2 cellular contexts compared by ENCODE assay signal in the genomic region with DNA sequence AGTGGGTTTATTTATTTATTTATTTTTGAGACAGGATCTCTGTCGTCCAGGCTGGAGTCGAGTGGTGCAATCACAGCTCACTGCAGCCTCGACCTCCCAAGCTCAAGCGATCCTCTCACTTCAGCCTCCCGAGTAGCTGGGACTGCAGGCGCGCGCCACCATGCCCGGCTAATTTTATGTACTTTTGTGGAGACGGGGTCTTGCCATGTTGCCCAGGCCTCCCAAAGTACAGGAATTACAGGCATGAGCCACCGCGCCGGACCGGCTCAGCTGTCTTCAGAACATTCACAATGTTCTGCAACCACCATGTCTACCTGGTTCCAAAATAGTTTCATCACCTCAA.
TF ChIP-seq lines count a peak whose summit lies in the region.

No MANE protein-coding gene starts in this region.

TF ChIP-seq in SK-N-SH, 30 proteins besides CTCF, POLR2A, EP300 and RAD21:
- TF ChIP-seq TCF12 (IDR thresholded peaks at IDR 0.05) (no peak), RCOR1 (IDR thresholded peaks at IDR 0.05; ENCODE audit: low read length) (no peak), TAF1 (IDR thresholded peaks at IDR 0.05; ENCODE audit: borderline replicate concordance, low read depth, low read length) (no peak), GATA2 (CRISPR knock-in tag; IDR thresholded peaks at IDR 0.05) (no peak), RFX5 (IDR thresholded peaks at IDR 0.05; ENCODE audit: low read length) (no peak), FOXM1 (IDR thresholded peaks at IDR 0.05; ENCODE audit: low read depth) (no peak), RXRA (IDR thresholded peaks at IDR 0.05; ENCODE audit: borderline replicate concordance, low read depth) (no peak), PBX3 (IDR thresholded peaks at IDR 0.05) (no peak), NRF1 (IDR thresholded peaks at IDR 0.05; ENCODE audit: low read depth, low read length) (no peak), ZBTB33 (IDR thresholded peaks at IDR 0.05; ENCODE audit: borderline replicate concordance, low read depth) (no peak)
- TF ChIP-seq, protein P1, sequence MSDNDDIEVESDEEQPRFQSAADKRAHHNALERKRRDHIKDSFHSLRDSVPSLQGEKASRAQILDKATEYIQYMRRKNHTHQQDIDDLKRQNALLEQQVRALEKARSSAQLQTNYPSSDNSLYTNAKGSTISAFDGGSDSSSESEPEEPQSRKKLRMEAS (IDR thresholded peaks at IDR 0.05; ENCODE audit: low read depth): no peak

TF ChIP-seq in SK-N-SH treated with all-trans-retinoic acid at 6 μM for 48 hours, 23 proteins besides CTCF, POLR2A, EP300 and RAD21:
- no peak for TF ChIP-seq ZC3H10 (CRISPR knock-in tag; IDR thresholded peaks at IDR 0.05)
- no peak for TF ChIP-seq ZNF565 (CRISPR knock-in tag; conservative IDR thresholded peaks at IDR 0.05; ENCODE audit: low read depth)
- TF ChIP-seq ARNTL (CRISPR knock-in tag; IDR thresholded peaks at IDR 0.05; ENCODE audit: borderline replicate concordance, low read depth): no peak
- no peak for TF ChIP-seq PPARA (CRISPR knock-in tag; IDR thresholded peaks at IDR 0.05; ENCODE audit: borderline replicate concordance)
- TF ChIP-seq POU6F1 (CRISPR knock-in tag; IDR thresholded peaks at IDR 0.05; ENCODE audit: borderline replicate concordance, low read depth): no peak
- no peak for TF ChIP-seq SNAI2 (CRISPR knock-in tag; IDR thresholded peaks at IDR 0.05)
- no peak for TF ChIP-seq PATZ1 (CRISPR knock-in tag; IDR thresholded peaks at IDR 0.05; ENCODE audit: borderline replicate concordance)
- no peak for TF ChIP-seq RARB (CRISPR knock-in tag; IDR thresholded peaks at IDR 0.05)
- no peak for TF ChIP-seq TCF4 (CRISPR knock-in tag; IDR thresholded peaks at IDR 0.05; ENCODE audit: borderline replicate concordance)
- TF ChIP-seq, protein P2, sequence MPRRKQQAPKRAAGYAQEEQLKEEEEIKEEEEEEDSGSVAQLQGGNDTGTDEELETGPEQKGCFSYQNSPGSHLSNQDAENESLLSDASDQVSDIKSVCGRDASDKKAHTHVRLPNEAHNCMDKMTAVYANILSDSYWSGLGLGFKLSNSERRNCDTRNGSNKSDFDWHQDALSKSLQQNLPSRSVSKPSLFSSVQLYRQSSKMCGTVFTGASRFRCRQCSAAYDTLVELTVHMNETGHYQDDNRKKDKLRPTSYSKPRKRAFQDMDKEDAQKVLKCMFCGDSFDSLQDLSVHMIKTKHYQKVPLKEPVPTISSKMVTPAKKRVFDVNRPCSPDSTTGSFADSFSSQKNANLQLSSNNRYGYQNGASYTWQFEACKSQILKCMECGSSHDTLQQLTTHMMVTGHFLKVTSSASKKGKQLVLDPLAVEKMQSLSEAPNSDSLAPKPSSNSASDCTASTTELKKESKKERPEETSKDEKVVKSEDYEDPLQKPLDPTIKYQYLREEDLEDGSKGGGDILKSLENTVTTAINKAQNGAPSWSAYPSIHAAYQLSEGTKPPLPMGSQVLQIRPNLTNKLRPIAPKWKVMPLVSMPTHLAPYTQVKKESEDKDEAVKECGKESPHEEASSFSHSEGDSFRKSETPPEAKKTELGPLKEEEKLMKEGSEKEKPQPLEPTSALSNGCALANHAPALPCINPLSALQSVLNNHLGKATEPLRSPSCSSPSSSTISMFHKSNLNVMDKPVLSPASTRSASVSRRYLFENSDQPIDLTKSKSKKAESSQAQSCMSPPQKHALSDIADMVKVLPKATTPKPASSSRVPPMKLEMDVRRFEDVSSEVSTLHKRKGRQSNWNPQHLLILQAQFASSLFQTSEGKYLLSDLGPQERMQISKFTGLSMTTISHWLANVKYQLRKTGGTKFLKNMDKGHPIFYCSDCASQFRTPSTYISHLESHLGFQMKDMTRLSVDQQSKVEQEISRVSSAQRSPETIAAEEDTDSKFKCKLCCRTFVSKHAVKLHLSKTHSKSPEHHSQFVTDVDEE (CRISPR knock-in tag; IDR thresholded peaks at IDR 0.05): no peak
- TF ChIP-seq ZNF70 (CRISPR knock-in tag; IDR thresholded peaks at IDR 0.05): no peak
- no peak for TF ChIP-seq OSR1 (CRISPR knock-in tag; IDR thresholded peaks at IDR 0.05)
- TF ChIP-seq GLIS3 (CRISPR knock-in tag; IDR thresholded peaks at IDR 0.05): no peak
- TF ChIP-seq ISL1 (CRISPR knock-in tag; IDR thresholded peaks at IDR 0.05): no peak
- TF ChIP-seq ZFP3 (CRISPR knock-in tag; IDR thresholded peaks at IDR 0.05): no peak
- no peak for TF ChIP-seq CSRNP3 (CRISPR knock-in tag; IDR thresholded peaks at IDR 0.05)
- TF ChIP-seq ZNF8 (CRISPR knock-in tag; IDR thresholded peaks at IDR 0.05): no peak
- no peak for TF ChIP-seq ESRRG (CRISPR knock-in tag; IDR thresholded peaks at IDR 0.05)
- TF ChIP-seq ZFP30 (CRISPR knock-in tag; IDR thresholded peaks at IDR 0.05): no peak
